1 cellular context compared by ENCODE assay signal in genomic region chr2:25341753-25342371, GRCh38.
A peak's percentile ranks its signal among the peaks of the same experiment; 100 is the strongest.
TF ChIP-seq lines count a peak whose summit lies in the region.

TSS of gene DNMT3A (minus strand) at chr2:25341925. CDS start at chr2:25313984, 27,941 bp downstream.

TF ChIP-seq in GM12878, 131 proteins besides CTCF, POLR2A, EP300 and RAD21 (continued from another document):
- no peak for TF ChIP-seq BCL3 (IDR thresholded peaks at IDR 0.05; ENCODE audit: borderline replicate concordance, insufficient read depth, low read depth, low read length, poor library complexity, severe bottlenecking)
- TF ChIP-seq TCF3 (IDR thresholded peaks at IDR 0.05; ENCODE audit: borderline replicate concordance, insufficient read depth, low read depth, low read length): 0 out of 2 replicates have a peak, but pooled peaks have one; percentile 16
- TF ChIP-seq YBX1 (IDR thresholded peaks at IDR 0.05): no peak
- no peak for TF ChIP-seq ZBTB33 (IDR thresholded peaks at IDR 0.05)
- no peak for TF ChIP-seq CHD1 (IDR thresholded peaks at IDR 0.05; ENCODE audit: low read depth, low read length)
